1 cellular context compared by ENCODE assay signal in genomic region chr7:108614903-108615302, GRCh38.
TF ChIP-seq lines count a peak whose summit lies in the region.

No MANE protein-coding gene starts in this region.

TF ChIP-seq in WTC11, 78 proteins besides CTCF, POLR2A, EP300 and RAD21 (continued from another document):
- TF ChIP-seq, protein P1, sequence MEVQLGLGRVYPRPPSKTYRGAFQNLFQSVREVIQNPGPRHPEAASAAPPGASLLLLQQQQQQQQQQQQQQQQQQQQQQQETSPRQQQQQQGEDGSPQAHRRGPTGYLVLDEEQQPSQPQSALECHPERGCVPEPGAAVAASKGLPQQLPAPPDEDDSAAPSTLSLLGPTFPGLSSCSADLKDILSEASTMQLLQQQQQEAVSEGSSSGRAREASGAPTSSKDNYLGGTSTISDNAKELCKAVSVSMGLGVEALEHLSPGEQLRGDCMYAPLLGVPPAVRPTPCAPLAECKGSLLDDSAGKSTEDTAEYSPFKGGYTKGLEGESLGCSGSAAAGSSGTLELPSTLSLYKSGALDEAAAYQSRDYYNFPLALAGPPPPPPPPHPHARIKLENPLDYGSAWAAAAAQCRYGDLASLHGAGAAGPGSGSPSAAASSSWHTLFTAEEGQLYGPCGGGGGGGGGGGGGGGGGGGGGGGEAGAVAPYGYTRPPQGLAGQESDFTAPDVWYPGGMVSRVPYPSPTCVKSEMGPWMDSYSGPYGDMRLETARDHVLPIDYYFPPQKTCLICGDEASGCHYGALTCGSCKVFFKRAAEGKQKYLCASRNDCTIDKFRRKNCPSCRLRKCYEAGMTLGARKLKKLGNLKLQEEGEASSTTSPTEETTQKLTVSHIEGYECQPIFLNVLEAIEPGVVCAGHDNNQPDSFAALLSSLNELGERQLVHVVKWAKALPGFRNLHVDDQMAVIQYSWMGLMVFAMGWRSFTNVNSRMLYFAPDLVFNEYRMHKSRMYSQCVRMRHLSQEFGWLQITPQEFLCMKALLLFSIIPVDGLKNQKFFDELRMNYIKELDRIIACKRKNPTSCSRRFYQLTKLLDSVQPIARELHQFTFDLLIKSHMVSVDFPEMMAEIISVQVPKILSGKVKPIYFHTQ (CRISPR knock-in tag; IDR thresholded peaks at IDR 0.05) = no peak
- no peak for TF ChIP-seq TEAD4 (CRISPR knock-in tag; IDR thresholded peaks at IDR 0.05)
- TF ChIP-seq, protein P2, sequence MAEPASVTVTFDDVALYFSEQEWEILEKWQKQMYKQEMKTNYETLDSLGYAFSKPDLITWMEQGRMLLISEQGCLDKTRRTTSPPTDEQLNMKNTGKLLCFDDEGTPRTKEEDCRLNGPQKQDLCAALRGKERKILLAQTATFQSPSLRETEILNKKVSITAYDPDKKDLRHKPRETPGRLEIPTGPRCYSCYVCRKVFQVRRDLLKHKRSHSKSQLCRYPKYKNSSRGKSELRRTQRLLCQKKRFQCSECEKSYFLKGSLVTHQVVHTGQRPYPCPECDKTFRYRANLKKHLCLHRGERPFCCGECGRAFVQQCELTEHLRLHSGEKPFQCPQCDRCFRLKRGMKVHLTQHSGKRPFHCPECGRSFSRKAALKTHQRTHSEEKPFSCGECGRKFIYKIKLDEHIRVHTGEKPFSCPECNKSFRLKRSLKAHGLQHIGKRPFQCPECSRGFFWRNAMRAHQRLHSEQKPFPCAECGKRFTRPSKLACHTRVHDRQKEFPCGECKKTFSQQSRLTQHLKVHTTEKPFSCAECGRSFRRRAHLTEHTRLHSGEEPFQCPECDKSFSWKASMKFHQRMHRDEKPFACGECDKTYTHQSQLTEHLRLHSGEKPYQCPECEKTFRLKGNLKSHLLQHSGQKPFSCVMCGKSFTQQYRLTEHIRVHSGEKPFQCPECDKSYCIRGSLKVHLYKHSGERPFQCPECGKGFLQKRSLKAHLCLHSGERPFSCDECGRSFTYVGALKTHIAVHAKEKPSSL (CRISPR knock-in tag; conservative IDR thresholded peaks at IDR 0.05) = no peak
- no peak for TF ChIP-seq HMGA2 (CRISPR knock-in tag; IDR thresholded peaks at IDR 0.05)
